In the genomic region with DNA sequence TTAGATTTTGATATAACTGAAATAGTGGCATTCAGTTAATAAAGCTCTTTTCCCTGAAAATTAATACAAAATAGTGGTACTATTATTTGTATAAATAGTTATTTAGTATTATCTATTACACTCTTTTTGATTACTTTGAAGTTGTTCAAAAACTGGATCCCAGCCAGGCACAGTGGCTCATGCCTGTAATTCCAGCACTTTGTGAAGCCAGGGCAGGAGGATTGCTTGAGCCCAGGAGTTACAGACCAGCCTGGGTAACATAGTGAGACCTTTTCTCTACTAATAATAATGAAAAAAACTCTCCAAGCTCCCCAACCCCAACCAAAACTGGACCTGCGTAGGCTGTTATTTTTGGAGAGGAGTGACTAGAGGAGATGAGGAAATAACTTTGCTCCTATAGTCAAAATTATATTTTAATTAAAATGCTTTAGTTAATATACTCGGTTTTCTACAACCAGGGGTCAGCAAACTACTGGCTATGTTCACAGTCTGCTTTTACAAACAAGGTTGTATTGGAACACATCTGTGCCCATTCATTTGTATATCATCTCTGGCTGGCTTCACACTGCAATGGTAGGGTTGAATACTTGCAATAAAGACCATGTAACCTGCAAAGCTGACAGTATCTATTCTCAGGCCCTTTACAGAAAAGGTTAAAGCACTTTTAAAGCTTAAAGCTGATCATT, we compare ENCODE assay signal across 1 cellular context.
TF ChIP-seq lines count a peak whose summit lies in the region.

No MANE protein-coding gene starts in this region.

TF ChIP-seq in GM12878, 131 proteins besides CTCF, POLR2A, EP300 and RAD21:
- no peak for TF ChIP-seq HDAC2 (IDR thresholded peaks at IDR 0.05)
- no peak for TF ChIP-seq CHD2 (IDR thresholded peaks at IDR 0.05; ENCODE audit: borderline replicate concordance, low read depth, low read length)
- no peak for TF ChIP-seq MEF2B (IDR thresholded peaks at IDR 0.05; ENCODE audit: partially characterized antibody, poor library complexity, severe bottlenecking)
- TF ChIP-seq BCL11A (IDR thresholded peaks at IDR 0.05; ENCODE audit: low read depth, low read length) = no peak
- TF ChIP-seq SPI1 (IDR thresholded peaks at IDR 0.05; ENCODE audit: borderline replicate concordance, insufficient read depth, low read depth, low read length) = no peak
- TF ChIP-seq, protein P1, sequence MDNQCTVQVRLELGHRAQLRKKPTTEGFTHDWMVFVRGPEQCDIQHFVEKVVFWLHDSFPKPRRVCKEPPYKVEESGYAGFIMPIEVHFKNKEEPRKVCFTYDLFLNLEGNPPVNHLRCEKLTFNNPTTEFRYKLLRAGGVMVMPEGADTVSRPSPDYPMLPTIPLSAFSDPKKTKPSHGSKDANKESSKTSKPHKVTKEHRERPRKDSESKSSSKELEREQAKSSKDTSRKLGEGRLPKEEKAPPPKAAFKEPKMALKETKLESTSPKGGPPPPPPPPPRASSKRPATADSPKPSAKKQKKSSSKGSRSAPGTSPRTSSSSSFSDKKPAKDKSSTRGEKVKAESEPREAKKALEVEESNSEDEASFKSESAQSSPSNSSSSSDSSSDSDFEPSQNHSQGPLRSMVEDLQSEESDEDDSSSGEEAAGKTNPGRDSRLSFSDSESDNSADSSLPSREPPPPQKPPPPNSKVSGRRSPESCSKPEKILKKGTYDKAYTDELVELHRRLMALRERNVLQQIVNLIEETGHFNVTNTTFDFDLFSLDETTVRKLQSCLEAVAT (IDR thresholded peaks at IDR 0.05) = no peak
- TF ChIP-seq SREBF2 (IDR thresholded peaks at IDR 0.05; ENCODE audit: low read length) = no peak
- TF ChIP-seq, protein P2, sequence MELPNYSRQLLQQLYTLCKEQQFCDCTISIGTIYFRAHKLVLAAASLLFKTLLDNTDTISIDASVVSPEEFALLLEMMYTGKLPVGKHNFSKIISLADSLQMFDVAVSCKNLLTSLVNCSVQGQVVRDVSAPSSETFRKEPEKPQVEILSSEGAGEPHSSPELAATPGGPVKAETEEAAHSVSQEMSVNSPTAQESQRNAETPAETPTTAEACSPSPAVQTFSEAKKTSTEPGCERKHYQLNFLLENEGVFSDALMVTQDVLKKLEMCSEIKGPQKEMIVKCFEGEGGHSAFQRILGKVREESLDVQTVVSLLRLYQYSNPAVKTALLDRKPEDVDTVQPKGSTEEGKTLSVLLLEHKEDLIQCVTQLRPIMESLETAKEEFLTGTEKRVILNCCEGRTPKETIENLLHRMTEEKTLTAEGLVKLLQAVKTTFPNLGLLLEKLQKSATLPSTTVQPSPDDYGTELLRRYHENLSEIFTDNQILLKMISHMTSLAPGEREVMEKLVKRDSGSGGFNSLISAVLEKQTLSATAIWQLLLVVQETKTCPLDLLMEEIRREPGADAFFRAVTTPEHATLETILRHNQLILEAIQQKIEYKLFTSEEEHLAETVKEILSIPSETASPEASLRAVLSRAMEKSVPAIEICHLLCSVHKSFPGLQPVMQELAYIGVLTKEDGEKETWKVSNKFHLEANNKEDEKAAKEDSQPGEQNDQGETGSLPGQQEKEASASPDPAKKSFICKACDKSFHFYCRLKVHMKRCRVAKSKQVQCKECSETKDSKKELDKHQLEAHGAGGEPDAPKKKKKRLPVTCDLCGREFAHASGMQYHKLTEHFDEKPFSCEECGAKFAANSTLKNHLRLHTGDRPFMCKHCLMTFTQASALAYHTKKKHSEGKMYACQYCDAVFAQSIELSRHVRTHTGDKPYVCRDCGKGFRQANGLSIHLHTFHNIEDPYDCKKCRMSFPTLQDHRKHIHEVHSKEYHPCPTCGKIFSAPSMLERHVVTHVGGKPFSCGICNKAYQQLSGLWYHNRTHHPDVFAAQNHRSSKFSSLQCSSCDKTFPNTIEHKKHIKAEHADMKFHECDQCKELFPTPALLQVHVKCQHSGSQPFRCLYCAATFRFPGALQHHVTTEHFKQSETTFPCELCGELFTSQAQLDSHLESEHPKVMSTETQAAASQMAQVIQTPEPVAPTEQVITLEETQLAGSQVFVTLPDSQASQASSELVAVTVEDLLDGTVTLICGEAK (IDR thresholded peaks at IDR 0.05; ENCODE audit: borderline replicate concordance) = no peak
- no peak for TF ChIP-seq NFIC (IDR thresholded peaks at IDR 0.05; ENCODE audit: low read depth, low read length)
- TF ChIP-seq MTA2 (IDR thresholded peaks at IDR 0.05; ENCODE audit: low read depth) = no peak
- TF ChIP-seq POU2F2 (IDR thresholded peaks at IDR 0.05; ENCODE audit: borderline replicate concordance, low read depth, low read length) = no peak
